ENCODE assay signal across 15 cellular contexts in genomic region chr1:7479544-7479943, GRCh38.
A peak's percentile ranks its signal among the peaks of the same experiment; 100 is the strongest.
DNase-seq lines count a peak whose midpoint lies in the region; ATAC-seq and TF ChIP-seq lines count a peak whose summit lies in the region.
"Had no signal": no experiment of that assay in that cellular context is flagged by ENCODE, and none has a peak within 500 bp of the region (broad histone marks: within the 10 kb centered on the region; RNA-seq: fewer than 3 reads in every experiment).

No MANE protein-coding gene starts in this region.

- no peaks in the 10 kb centered on the region for H3K9me3 ChIP-seq in smooth muscle cell (replicated peaks; ENCODE audit: low read depth)
- H3K9me3 ChIP-seq in ascending aorta = no peaks in the 10 kb centered on the region

- DNase-seq in NCI-H146 (lab: John Stamatoyannopoulos, UW) = peak; percentile 12
- no peak for DNase-seq in NCI-H146 treated with DMSO at 0.1 percent for 48 hours (lab: John Stamatoyannopoulos, UW; ENCODE audit: unreplicated experiment)
- peak; percentile 86 for DNase-seq in COLO668 (lab: John Stamatoyannopoulos, UW; ENCODE audit: unreplicated experiment)
- no peak for DNase-seq in brain microvascular endothelial cell
- no peak for DNase-seq in smooth muscle cell (lab: John Stamatoyannopoulos, UW; ENCODE audit: unreplicated experiment)
- DNase-seq in ascending aorta (ENCODE audit: low spot score in 2 of 2) = no peak
- no peak for DNase-seq in HCEC 1CT
- DNase-seq: 8988T, DND-41, GDM1, KG1, NCI-H1694 treated with DMSO at 0.1 percent for 48 hours, NCI-H524, PC-9 had no signal

- peak overlapping the region; percentile 77 for H3K9ac ChIP-seq in smooth muscle cell (ENCODE audit: low read depth)

- H3K27me3 ChIP-seq in brain microvascular endothelial cell (replicated peaks) = peaks cover 3% of the 10 kb centered on the region
- no peaks in the 10 kb centered on the region for H3K27me3 ChIP-seq in smooth muscle cell (ENCODE audit: low read depth)
- no peaks in the 10 kb centered on the region for H3K27me3 ChIP-seq in ascending aorta

- intact Hi-C loops in ascending aorta (cut with DNase I) = no loop called here

- H2AFZ ChIP-seq in smooth muscle cell (ENCODE audit: low read depth) = no peak overlapping the region
- H2AFZ ChIP-seq: PC-9 had no signal

- no peak overlapping the region for H3K4me3 ChIP-seq in brain microvascular endothelial cell (ENCODE audit: low read depth, low read length)
- no peak overlapping the region for H3K4me3 ChIP-seq in smooth muscle cell
- no peak overlapping the region for H3K4me3 ChIP-seq in ascending aorta
- H3K4me3 ChIP-seq: PC-9 had no signal

- no peak for ATAC-seq in HG03469 (IDR thresholded peaks at IDR 0.05; ENCODE audit: unreplicated experiment)

- H3K4me1 ChIP-seq in smooth muscle cell (ENCODE audit: low read depth) (peaks cover 18% of the 10 kb centered on the region), ascending aorta (no peaks in the 10 kb centered on the region)

- TF ChIP-seq CTCF in brain microvascular endothelial cell (IDR thresholded peaks at IDR 0.05; ENCODE audit: low read depth, low read length, missing control alignments) (no peak), smooth muscle cell (IDR thresholded peaks at IDR 0.05; ENCODE audit: borderline replicate concordance, insufficient read depth, poor library complexity, severe bottlenecking) (no peak), ascending aorta (IDR thresholded peaks at IDR 0.05) (no peak)

- H3K36me3 ChIP-seq in brain microvascular endothelial cell (replicated peaks) (no peaks in the 10 kb centered on the region), smooth muscle cell (ENCODE audit: low read depth) (no peaks in the 10 kb centered on the region), ascending aorta (no peaks in the 10 kb centered on the region)

- peak overlapping the region; percentile 23 for H3K27ac ChIP-seq in brain microvascular endothelial cell
- peak overlapping the region; percentile 97 for H3K27ac ChIP-seq in smooth muscle cell (ENCODE audit: low read depth)
- no peak overlapping the region for H3K27ac ChIP-seq in ascending aorta
- H3K27ac ChIP-seq: PC-9 had no signal

- peaks cover 12% of the 10 kb centered on the region for H3F3A ChIP-seq in smooth muscle cell (ENCODE audit: low read depth)

- no peaks in the 10 kb centered on the region for H3K79me2 ChIP-seq in smooth muscle cell (ENCODE audit: low read depth)

- WGBS in smooth muscle cell (ENCODE audit: low lambda C conversion rate) = 96% methylated on average over 3 of the region's 3 CpGs

- no peak overlapping the region for H3K4me2 ChIP-seq in smooth muscle cell
- H3K4me2 ChIP-seq: PC-9 had no signal

- in situ Hi-C loops in brain microvascular endothelial cell (cut with HindIII; ENCODE audit: low pct_ligation_motif_present, low sequenced_read_pairs) = no loop called here

- no peaks in the 10 kb centered on the region for H4K20me1 ChIP-seq in smooth muscle cell (ENCODE audit: low read depth)

Comparison
In these comparisons a context has a peak if more than half of its experiments do, and no peak if none do; other contexts are left out.
1. DNase-seq: peak in NCI-H146 (single experiment) and COLO668 (single experiment); none in NCI-H146 treated with DMSO at 0.1 percent for 48 hours (single experiment), brain microvascular endothelial cell (single experiment), smooth muscle cell (single experiment), ascending aorta (0 of 2) and HCEC 1CT (single experiment).
2. H3K27ac ChIP-seq: peak in brain microvascular endothelial cell (single experiment) and smooth muscle cell (single experiment); none in ascending aorta (0 of 2).